ENCODE assay signal across 1 cellular context in the genomic region with DNA sequence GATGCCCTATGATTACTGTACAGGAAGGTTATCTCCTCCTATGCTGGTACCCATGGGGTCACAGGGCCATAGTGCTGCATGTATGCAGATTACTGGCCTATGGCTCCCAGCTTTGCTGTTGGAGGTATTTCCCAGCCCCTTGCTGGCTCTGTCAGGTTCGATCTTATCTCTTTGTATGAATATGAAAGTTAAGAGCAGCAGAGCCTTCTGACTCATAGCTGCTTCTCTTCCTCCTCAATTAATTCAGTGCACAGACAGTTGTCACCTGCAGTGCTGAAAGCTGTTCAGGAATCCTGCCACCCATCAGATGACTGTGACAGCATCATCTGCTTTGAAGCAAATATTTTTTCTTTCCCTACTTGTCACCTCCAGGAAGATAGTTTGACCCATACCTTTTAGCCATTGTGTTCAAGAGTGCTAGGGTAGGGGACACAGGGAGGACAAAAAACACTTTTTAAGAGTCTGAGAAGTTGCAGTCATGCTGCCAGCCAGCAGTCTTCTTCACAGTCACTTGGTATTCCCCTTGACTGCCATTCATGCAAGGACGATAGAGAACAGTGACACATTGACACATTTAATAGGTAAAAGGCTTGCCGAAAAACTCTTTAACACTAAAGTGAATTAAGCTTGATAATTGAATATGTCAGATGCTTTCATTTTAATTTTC.
TF ChIP-seq lines count a peak whose summit lies in the region.

No MANE protein-coding gene starts in this region.

TF ChIP-seq in K562, 482 proteins besides CTCF, POLR2A, EP300 and RAD21 (continued from another document):
- TF ChIP-seq JUND (IDR thresholded peaks at IDR 0.05; ENCODE audit: borderline replicate concordance, low read depth, low read length) (no peak), JUND (tag; IDR thresholded peaks at IDR 0.05; ENCODE audit: borderline replicate concordance, low read depth, low read length) (peak; percentile 17; the same call in 1 of the 3 replicates), SMARCA4 (IDR thresholded peaks at IDR 0.05) (0 out of 2 replicates have a peak, but pooled peaks have one; percentile 44), MCM2 (IDR thresholded peaks at IDR 0.05; ENCODE audit: low read depth) (no peak), CTBP1 (IDR thresholded peaks at IDR 0.05; ENCODE audit: borderline replicate concordance) (0 out of 2 replicates have a peak, but pooled peaks have one; percentile 21), TRIM24 (IDR thresholded peaks at IDR 0.05) (no peak), JUN (IDR thresholded peaks at IDR 0.05; ENCODE audit: borderline replicate concordance, low read depth, low read length) (0 out of 2 replicates have a peak, but pooled peaks have one; percentile 19), JUN (CRISPR knock-in tag; IDR thresholded peaks at IDR 0.05; ENCODE audit: borderline replicate concordance) (no peak), DPF2 (IDR thresholded peaks at IDR 0.05) (peak; percentile 44; the same call in 1 of the 2 replicates), ARID1B (IDR thresholded peaks at IDR 0.05) (0 out of 2 replicates have a peak, but pooled peaks have one; percentile 38), CBFA2T3 (IDR thresholded peaks at IDR 0.05) (peak; percentile 58), EWSR1 (IDR thresholded peaks at IDR 0.05; ENCODE audit: borderline replicate concordance, low read depth, partially characterized antibody) (no peak), FOSL1 (tag; conservative IDR thresholded peaks at IDR 0.05) (peak; percentile 58), SMARCE1 (IDR thresholded peaks at IDR 0.05) (0 out of 2 replicates have a peak, but pooled peaks have one; percentile 20), BHLHE40 (IDR thresholded peaks at IDR 0.05; ENCODE audit: low read length) (no peak; the same call in 1 of the 2 replicates)
- TF ChIP-seq, protein P1, sequence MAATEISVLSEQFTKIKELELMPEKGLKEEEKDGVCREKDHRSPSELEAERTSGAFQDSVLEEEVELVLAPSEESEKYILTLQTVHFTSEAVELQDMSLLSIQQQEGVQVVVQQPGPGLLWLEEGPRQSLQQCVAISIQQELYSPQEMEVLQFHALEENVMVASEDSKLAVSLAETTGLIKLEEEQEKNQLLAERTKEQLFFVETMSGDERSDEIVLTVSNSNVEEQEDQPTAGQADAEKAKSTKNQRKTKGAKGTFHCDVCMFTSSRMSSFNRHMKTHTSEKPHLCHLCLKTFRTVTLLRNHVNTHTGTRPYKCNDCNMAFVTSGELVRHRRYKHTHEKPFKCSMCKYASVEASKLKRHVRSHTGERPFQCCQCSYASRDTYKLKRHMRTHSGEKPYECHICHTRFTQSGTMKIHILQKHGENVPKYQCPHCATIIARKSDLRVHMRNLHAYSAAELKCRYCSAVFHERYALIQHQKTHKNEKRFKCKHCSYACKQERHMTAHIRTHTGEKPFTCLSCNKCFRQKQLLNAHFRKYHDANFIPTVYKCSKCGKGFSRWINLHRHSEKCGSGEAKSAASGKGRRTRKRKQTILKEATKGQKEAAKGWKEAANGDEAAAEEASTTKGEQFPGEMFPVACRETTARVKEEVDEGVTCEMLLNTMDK (IDR thresholded peaks at IDR 0.05; ENCODE audit: borderline replicate concordance, insufficient read depth, low read depth, low read length, poor library complexity, severe bottlenecking): no peak
- TF ChIP-seq, protein P2, sequence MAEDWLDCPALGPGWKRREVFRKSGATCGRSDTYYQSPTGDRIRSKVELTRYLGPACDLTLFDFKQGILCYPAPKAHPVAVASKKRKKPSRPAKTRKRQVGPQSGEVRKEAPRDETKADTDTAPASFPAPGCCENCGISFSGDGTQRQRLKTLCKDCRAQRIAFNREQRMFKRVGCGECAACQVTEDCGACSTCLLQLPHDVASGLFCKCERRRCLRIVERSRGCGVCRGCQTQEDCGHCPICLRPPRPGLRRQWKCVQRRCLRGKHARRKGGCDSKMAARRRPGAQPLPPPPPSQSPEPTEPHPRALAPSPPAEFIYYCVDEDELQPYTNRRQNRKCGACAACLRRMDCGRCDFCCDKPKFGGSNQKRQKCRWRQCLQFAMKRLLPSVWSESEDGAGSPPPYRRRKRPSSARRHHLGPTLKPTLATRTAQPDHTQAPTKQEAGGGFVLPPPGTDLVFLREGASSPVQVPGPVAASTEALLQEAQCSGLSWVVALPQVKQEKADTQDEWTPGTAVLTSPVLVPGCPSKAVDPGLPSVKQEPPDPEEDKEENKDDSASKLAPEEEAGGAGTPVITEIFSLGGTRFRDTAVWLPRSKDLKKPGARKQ (CRISPR knock-in tag; IDR thresholded peaks at IDR 0.05): no peak
- TF ChIP-seq, protein P3, sequence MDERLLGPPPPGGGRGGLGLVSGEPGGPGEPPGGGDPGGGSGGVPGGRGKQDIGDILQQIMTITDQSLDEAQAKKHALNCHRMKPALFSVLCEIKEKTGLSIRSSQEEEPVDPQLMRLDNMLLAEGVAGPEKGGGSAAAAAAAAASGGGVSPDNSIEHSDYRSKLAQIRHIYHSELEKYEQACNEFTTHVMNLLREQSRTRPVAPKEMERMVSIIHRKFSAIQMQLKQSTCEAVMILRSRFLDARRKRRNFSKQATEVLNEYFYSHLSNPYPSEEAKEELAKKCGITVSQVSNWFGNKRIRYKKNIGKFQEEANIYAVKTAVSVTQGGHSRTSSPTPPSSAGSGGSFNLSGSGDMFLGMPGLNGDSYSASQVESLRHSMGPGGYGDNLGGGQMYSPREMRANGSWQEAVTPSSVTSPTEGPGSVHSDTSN (CRISPR knock-in tag; IDR thresholded peaks at IDR 0.05; ENCODE audit: low read depth): no peak
- TF ChIP-seq, protein P3 (tag; conservative IDR thresholded peaks at IDR 0.05; ENCODE audit: low read depth): 0 out of 2 replicates have a peak, but pooled peaks have one; percentile 22
TF ChIP-seq in K562: peak in this region for 15.
